Comparison of ENCODE assay signal across 16 cellular contexts in the genomic region with DNA sequence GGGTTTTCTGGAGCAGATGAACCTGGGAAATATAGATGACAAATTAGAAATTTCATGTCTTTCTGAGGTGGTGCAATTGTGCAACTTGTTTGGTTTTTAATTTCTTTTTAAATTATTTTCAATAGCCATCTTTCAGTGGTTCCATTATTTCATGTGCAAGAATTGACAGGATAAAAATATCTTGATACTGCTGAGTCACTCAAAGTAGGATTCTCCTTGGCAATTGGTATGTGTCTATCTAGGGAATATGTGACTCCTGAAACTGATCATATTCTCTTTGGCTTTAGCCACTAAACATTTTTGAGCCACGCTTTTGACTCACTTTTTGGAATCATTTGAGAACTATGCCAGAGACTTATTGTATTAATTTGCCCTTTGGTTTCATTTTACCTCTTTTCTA.
A peak's percentile ranks its signal among the peaks of the same experiment; 100 is the strongest.
DNase-seq lines count a peak whose midpoint lies in the region; ATAC-seq, FAIRE-seq and TF ChIP-seq lines count a peak whose summit lies in the region.
"Had no signal": no experiment of that assay in that cellular context is flagged by ENCODE, and none has a peak within 500 bp of the region (broad histone marks: within the 10 kb centered on the region; RNA-seq: fewer than 3 reads in every experiment).

No MANE protein-coding gene starts in this region.

- H3K4me2 ChIP-seq in GM23248 (ENCODE audit: unreplicated experiment) = no peak overlapping the region
- H3K4me2 ChIP-seq: BLaER1 treated with 17β-estradiol and CSF1 and Interleukin-3, amounts not matched to agents 10 nM and 100 nM; GM23338 had no signal

- H3F3A ChIP-seq in GM23248 (ENCODE audit: insufficient read depth) = no peaks in the 10 kb centered on the region

- H3K27me3 ChIP-seq in GM23248 (replicated peaks; ENCODE audit: insufficient read depth) = no peaks in the 10 kb centered on the region
- H3K27me3 ChIP-seq: BLaER1 treated with 17β-estradiol and CSF1 and Interleukin-3, amounts not matched to agents 10 nM and 100 nM had no signal

- H3K27ac ChIP-seq in GM23248 = no peak overlapping the region
- H3K27ac ChIP-seq: BLaER1 treated with 17β-estradiol and CSF1 and Interleukin-3, amounts not matched to agents 10 nM and 100 nM had no signal

- no peaks in the 10 kb centered on the region for H3K36me3 ChIP-seq in GM23248 (ENCODE audit: low read depth)
- H3K36me3 ChIP-seq: BLaER1 treated with 17β-estradiol and CSF1 and Interleukin-3, amounts not matched to agents 10 nM and 100 nM had no signal

- FAIRE-seq in urothelium cell line (lab: Jason Lieb, UNC) = no peak
- FAIRE-seq: A204.1 had no signal

- no peak overlapping the region for H2AFZ ChIP-seq in GM23248
- H2AFZ ChIP-seq: GM23338 had no signal

- H3K4me3 ChIP-seq in GM23248 = no peak overlapping the region
- no peak overlapping the region for H3K4me3 ChIP-seq in fibroblast of mammary gland (ENCODE audit: control insufficient read depth, low read depth, low read length)
- H3K4me3 ChIP-seq: BLaER1 treated with 17β-estradiol and CSF1 and Interleukin-3, amounts not matched to agents 10 nM and 100 nM; GM23338 had no signal

- WGBS in GM23248 (ENCODE audit: low coverage in 1 of 2, low lambda C conversion rate in 2 of 2, missing lambda C conversion rate in 2 of 2), 2 experiments = 0 to 4% methylated on average over 1 of the region's 1 CpG

- no peaks in the 10 kb centered on the region for H3K9me2 ChIP-seq in GM23248 (ENCODE audit: insufficient read depth)

- H3K79me2 ChIP-seq in GM23248 (ENCODE audit: insufficient read depth) = no peaks in the 10 kb centered on the region

- H3K9me3 ChIP-seq in GM23248 (ENCODE audit: low read depth) = no peaks in the 10 kb centered on the region
- H3K9me3 ChIP-seq: BLaER1 treated with 17β-estradiol and CSF1 and Interleukin-3, amounts not matched to agents 10 nM and 100 nM had no signal

- H3K4me1 ChIP-seq in GM23248 (ENCODE audit: insufficient read depth) = no peaks in the 10 kb centered on the region
- H3K4me1 ChIP-seq: BLaER1 treated with 17β-estradiol and CSF1 and Interleukin-3, amounts not matched to agents 10 nM and 100 nM had no signal

- TF ChIP-seq CTCF in fibroblast of mammary gland (conservative IDR thresholded peaks at IDR 0.05; ENCODE audit: control insufficient read depth, insufficient read depth, low read depth, low read length) = no peak

- ATAC-seq in GM19324 (IDR thresholded peaks at IDR 0.05; ENCODE audit: low FRiP score, unreplicated experiment) = no peak
- no peak for ATAC-seq in GM21447 (IDR thresholded peaks at IDR 0.05; ENCODE audit: unreplicated experiment)
- ATAC-seq: CD8-positive, alpha-beta T cell; GM23338; HCT116 had no signal

- in situ Hi-C loops in GM23248 (cut with MboI) = no loop called here

- DNase-seq in GM23248 (peak; percentile 8), LHCN-M2 (ENCODE audit: low read depth) (peak; percentile 18), fibroblast of mammary gland (ENCODE audit: low read depth) (peak; percentile 5), urothelium cell line (ENCODE audit: low spot score) (no peak)
- DNase-seq: Calu3; CD8-positive, alpha-beta T cell; DMS79 treated with DMSO at 0.1 percent for 48 hours; GF-D8; H7; HFFc6 had no signal

- no peak overlapping the region for H3K9ac ChIP-seq in GM23248
- H3K9ac ChIP-seq: BLaER1 treated with 17β-estradiol and CSF1 and Interleukin-3, amounts not matched to agents 10 nM and 100 nM had no signal

- no peaks in the 10 kb centered on the region for H4K20me1 ChIP-seq in GM23248 (ENCODE audit: insufficient read depth)
- H4K20me1 ChIP-seq: BLaER1 treated with 17β-estradiol and CSF1 and Interleukin-3, amounts not matched to agents 10 nM and 100 nM had no signal
